In the genomic region with DNA sequence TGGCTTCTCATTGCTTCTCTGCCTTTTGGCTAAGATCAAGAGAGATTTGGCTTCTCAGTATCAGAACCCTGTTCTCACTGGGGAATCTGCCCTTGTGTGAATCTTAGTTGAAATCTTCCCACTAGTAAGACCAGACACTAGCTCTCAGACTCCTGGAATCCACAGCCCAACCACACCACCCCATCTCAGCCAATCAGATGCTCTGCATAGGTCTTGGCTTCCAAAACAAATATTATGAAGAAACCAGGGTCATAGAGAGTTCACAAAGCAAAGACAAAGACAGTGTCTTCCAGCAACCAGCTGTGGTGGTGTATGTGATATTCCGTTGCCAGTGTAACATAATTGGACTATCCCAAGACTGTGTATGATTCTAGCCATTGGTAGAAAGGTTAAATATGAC, we compare ENCODE assay signal across 16 cellular contexts. TPM values are rescaled to one million over a fixed set of nuclear protein-coding genes. Genes with fewer than 3 reads are reported as not detected.
DNase-seq lines count a peak whose midpoint lies in the region; ATAC-seq and TF ChIP-seq lines count a peak whose summit lies in the region.
"Had no signal": no experiment of that assay in that cellular context is flagged by ENCODE, and none has a peak within 500 bp of the region (broad histone marks: within the 10 kb centered on the region; RNA-seq: fewer than 3 reads in every experiment).

No MANE protein-coding gene starts in this region.

- TF ChIP-seq CTCF in body of pancreas (IDR thresholded peaks at IDR 0.05) = no peak
- no peak for TF ChIP-seq CTCF in GM13977 (IDR thresholded peaks at IDR 0.05; ENCODE audit: extremely low read depth, insufficient read depth, missing control alignments)
- TF ChIP-seq CTCF in GM10266 (IDR thresholded peaks at IDR 0.05; ENCODE audit: control insufficient read depth, insufficient read depth, low read depth, missing control alignments) = no peak

- H3K9me3 ChIP-seq in body of pancreas = no peaks in the 10 kb centered on the region
- H3K9me3 ChIP-seq: thoracic aorta had no signal

- intact Hi-C loops in body of pancreas (cut with DNase I) (no loop called here), left ventricle myocardium superior (cut with micrococcal nuclease) (no loop called here)

- no peak overlapping the region for H3K4me3 ChIP-seq in body of pancreas
- H3K4me3 ChIP-seq in skeletal muscle cell (ENCODE audit: low read depth, low read length) = no peak overlapping the region
- H3K4me3 ChIP-seq: thoracic aorta had no signal

- in situ Hi-C loops in GM13977 (cut with MboI; ENCODE audit: low pct_unique_long_range_greater_than_20kb, low sequenced_read_pairs, unreplicated experiment) = no loop called here

- H3K36me3 ChIP-seq in body of pancreas (replicated peaks in 1 of 2; ENCODE audit: insufficient read depth in 1 of 2, low read depth in 2 of 2) = no peaks in the 10 kb centered on the region
- H3K36me3 ChIP-seq: thoracic aorta had no signal

- no peak overlapping the region for H3K27ac ChIP-seq in body of pancreas
- H3K27ac ChIP-seq: thoracic aorta had no signal

- ATAC-seq in body of pancreas (peak; percentile 27), left ventricle myocardium superior (peak; percentile 93), GM19351 (IDR thresholded peaks at IDR 0.05; ENCODE audit: unreplicated experiment) (no peak)
- ATAC-seq: activated CD8-positive, alpha-beta T cell treated with anti-CD3 and anti-CD28 coated beads, Interleukin-2, amount 10 ng/mL, durations not matched to agents 7 days and 5 days had no signal

- DNase-seq in HT-29 (ENCODE audit: low spot score) = peak; percentile 41
- DNase-seq in body of pancreas = peak in 2 of 4 donors; percentile 7 to 41
- no peak for DNase-seq in left ventricle myocardium superior
- peak; percentile 83 for DNase-seq in skeletal muscle cell (ENCODE audit: low read depth)
- DNase-seq in activated CD4-positive, CD25-positive, alpha-beta regulatory T cell (lab: John Stamatoyannopoulos, UW) = no peak
- DNase-seq in GM13977 (ENCODE audit: low spot score) = no peak
- no peak for DNase-seq in GM10266 (ENCODE audit: extremely low spot score)
- DNase-seq: activated CD8-positive, alpha-beta T cell treated with anti-CD3 and anti-CD28 coated beads, Interleukin-2, amount 10 ng/mL, durations not matched to agents 7 days and 5 days; activated effector memory CD4-positive, alpha-beta T cell treated with anti-CD3 and anti-CD28 coated beads, Interleukin-2, amount 50 U/mL, for 16 hours; CD4-positive, alpha-beta memory T cell; NCI-H1436; NCI-H774; SHP77 had no signal

- H3K27me3 ChIP-seq in body of pancreas = no peaks in the 10 kb centered on the region

- H3K4me1 ChIP-seq in body of pancreas = no peaks in the 10 kb centered on the region

- TF ChIP-seq POLR2A in body of pancreas (IDR thresholded peaks at IDR 0.05) = no peak

- WGBS in body of pancreas, 2 donors = 56 to 67% methylated on average over 1 of the region's 1 CpG

RNA-seq across cellular contexts. Expression of gene OR8B12, which starts 5.4 kb away (rescaled TPM):
- total RNA-seq in HT-29 (2014; rRNA removed; shearing (Covaris generic)) = not detected in 2 replicates
- total RNA-seq in body of pancreas = not detected
- total RNA-seq in left ventricle myocardium superior = not detected
- total RNA-seq: activated CD8-positive, alpha-beta T cell treated with anti-CD3 and anti-CD28 coated beads, Interleukin-2, amount 10 ng/mL, durations not matched to agents 7 days and 5 days; CD4-positive, alpha-beta memory T cell; skeletal muscle tissue; thoracic aorta had no signal

RNA-seq across cellular contexts. Expression of gene OR8A1, which starts 31.8 kb away (rescaled TPM):
- not detected in 2 replicates for total RNA-seq in HT-29 (2014; rRNA removed; shearing (Covaris generic))
- not detected for total RNA-seq in body of pancreas
- not detected for total RNA-seq in left ventricle myocardium superior
- total RNA-seq: activated CD8-positive, alpha-beta T cell treated with anti-CD3 and anti-CD28 coated beads, Interleukin-2, amount 10 ng/mL, durations not matched to agents 7 days and 5 days; CD4-positive, alpha-beta memory T cell; skeletal muscle tissue had no signal

Comparison
In these comparisons a context has a peak if more than half of its experiments do, and no peak if none do; other contexts are left out.
1. DNase-seq: peak in HT-29 (single experiment) and skeletal muscle cell (single experiment); none in left ventricle myocardium superior (single experiment), activated CD4-positive, CD25-positive, alpha-beta regulatory T cell (0 of 4), GM13977 (single experiment) and GM10266 (single experiment).